In the genomic region with DNA sequence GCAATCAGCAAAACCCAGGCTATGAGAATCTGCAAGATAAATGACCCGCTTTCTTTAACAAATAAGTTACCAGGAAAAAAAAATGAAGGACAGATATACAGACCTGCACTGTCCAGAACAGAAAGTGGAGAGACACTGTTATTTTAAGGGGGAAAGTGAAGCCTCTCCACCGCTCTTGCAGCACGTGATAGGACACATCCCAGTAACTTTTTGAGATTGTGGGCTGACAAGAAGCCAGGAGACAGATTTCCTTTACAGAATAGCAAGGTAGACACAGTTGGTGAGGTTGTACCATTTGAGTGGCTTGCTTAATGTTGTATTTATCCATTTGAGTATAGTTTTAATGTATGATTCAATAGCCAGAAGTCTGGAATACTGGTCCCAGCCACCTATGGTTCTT, we compare ENCODE assay signal across 34 cellular contexts.
"Had no signal": no experiment of that assay in that cellular context is flagged by ENCODE, and none has a peak within 500 bp of the region (broad histone marks: within the 10 kb centered on the region; RNA-seq: fewer than 3 reads in every experiment).

No MANE protein-coding gene starts in this region.

- H3K36me3 ChIP-seq: MG63 had no signal

- DNase-seq: Karpas-422, Kasumi-1, KG1, MG63, MM.1S, MV-4-11, NCI-H1048, NCI-H1092, NCI-H1092 treated with DMSO at 0.1 percent for 48 hours, NCI-H1105, NCI-H1105 treated with DMSO at 0.1 percent for 48 hours, NCI-H1417, NCI-H1417 treated with DMSO at 0.1 percent for 48 hours, NCI-H1436, NCI-H1436 treated with DMSO at 0.1 percent for 48 hours, NCI-H146, NCI-H1694, NCI-H1694 treated with DMSO at 0.1 percent for 48 hours, NCI-H187, NCI-H187 treated with DMSO at 0.1 percent for 48 hours, NCI-H1930, NCI-H2029, NCI-H2029 treated with DMSO at 0.1 percent for 48 hours, NCI-H2081, NCI-H2081 treated with DMSO at 0.1 percent for 48 hours, NCI-H2107, NCI-H2171, NCI-H2171 treated with DMSO at 0.1 percent for 48 hours, NCI-H2227 treated with DMSO at 0.1 percent for 48 hours, NCI-H226, NCI-H345, NCI-H446, NCI-H446 treated with DMSO at 0.1 percent for 48 hours had no signal

- H3K9me3 ChIP-seq: MG63 had no signal

- H3K27me3 ChIP-seq: MG63 had no signal

- H3K27ac ChIP-seq: KMS-11 had no signal

- H3K4me3 ChIP-seq: MG63 had no signal
